Comparison of ENCODE assay signal across 8 cellular contexts in the genomic region with DNA sequence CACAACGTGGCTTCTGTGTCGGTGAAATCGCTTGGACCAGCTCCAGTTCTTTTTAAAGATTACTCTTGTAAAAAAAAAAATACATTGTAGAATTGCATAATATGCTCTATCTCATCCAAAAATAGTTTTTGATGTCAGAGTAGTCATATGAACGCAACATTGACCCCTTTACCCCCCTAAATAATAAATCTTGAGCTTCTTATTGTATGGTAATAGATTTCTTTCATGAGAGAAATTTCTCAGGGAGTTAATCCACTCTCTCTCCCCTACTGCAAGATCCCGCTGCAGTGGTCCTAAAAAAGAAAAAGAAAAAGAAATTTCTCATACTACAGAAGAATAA. TPM values are rescaled to one million over a fixed set of nuclear protein-coding genes. Genes with fewer than 3 reads are reported as not detected.
DNase-seq lines count a peak whose midpoint lies in the region; ATAC-seq and TF ChIP-seq lines count a peak whose summit lies in the region.

No MANE protein-coding gene starts in this region.

- 9% methylated on average over 5 of the region's 5 CpGs for WGBS in prostate gland

- H3K4me3 ChIP-seq in fibroblast of pulmonary artery (replicated peaks; ENCODE audit: low read depth, low read length) (peak overlapping the region; percentile 61), prostate gland (peak overlapping the region; percentile 27 to 37)

- DNase-seq in Calu3 = no peak
- no peak for DNase-seq in fibroblast of pulmonary artery (ENCODE audit: low read depth)
- DNase-seq in prostate gland (ENCODE audit: low spot score) = no peak
- no peak for DNase-seq in germinal center (ENCODE audit: low spot score)
- DNase-seq in AML-193 (lab: John Stamatoyannopoulos, UW) = no peak
- DNase-seq in GOT3 (lab: John Stamatoyannopoulos, UW) = no peak
- no peak for DNase-seq in DMS 273 (lab: John Stamatoyannopoulos, UW; ENCODE audit: unreplicated experiment)

- no peaks in the 10 kb centered on the region for H3K9me3 Mint-ChIP-seq in Calu3 (ENCODE audit: low read depth, unreplicated experiment)

- no peaks in the 10 kb centered on the region for H3K9me3 ChIP-seq in prostate gland

- TF ChIP-seq POLR2A in prostate gland (IDR thresholded peaks at IDR 0.05) = no peak

- peak overlapping the region; percentile 68 for H3K27ac Mint-ChIP-seq in Calu3 (ENCODE audit: unreplicated experiment)

- no peaks in the 10 kb centered on the region for H3K36me3 ChIP-seq in prostate gland

- intact Hi-C loops in Calu3 (cut with micrococcal nuclease; ENCODE audit: unreplicated experiment) (loop anchor here (2.0 to 10.0 kb wide), 2 partner anchors 52 to 122 kb away; no protein-coding TSS in a partner anchor), prostate gland (cut with DNase I) (no loop called here)

- peaks cover 36% of the 10 kb centered on the region for H3K27me3 Mint-ChIP-seq in Calu3 (ENCODE audit: unreplicated experiment)

- H3K4me1 ChIP-seq in prostate gland (replicated peaks) = no peaks in the 10 kb centered on the region

- peaks cover 4% of the 10 kb centered on the region for H3K27me3 ChIP-seq in prostate gland (replicated peaks; ENCODE audit: insufficient read depth)

- CTCF ChIA-PET in Calu3 (lab: Charles Lee) = interaction anchor here (0.9 to 2.2 kb wide), 5 partner anchors 12 to 55 kb away, joined by 3 to 20 read pairs (median 6); a partner anchor contains a TSS

- BruUV-seq in Calu3 (replicated peaks; lab: Mats Ljungman, UMichigan) = no TSS peak

- H3K4me1 Mint-ChIP-seq in Calu3 (ENCODE audit: low read depth, unreplicated experiment) = peaks cover 20% of the 10 kb centered on the region

- peak overlapping the region; percentile 86 for H3K4me3 Mint-ChIP-seq in Calu3 (ENCODE audit: low read depth, unreplicated experiment)

- peaks cover 22% of the 10 kb centered on the region for H3K36me3 Mint-ChIP-seq in Calu3 (ENCODE audit: insufficient read depth, unreplicated experiment)

- no peak overlapping the region for H3K27ac ChIP-seq in prostate gland

- TF ChIP-seq CTCF in Calu3 (IDR thresholded peaks at IDR 0.05; ENCODE audit: unreplicated experiment) (no peak), fibroblast of pulmonary artery (IDR thresholded peaks at IDR 0.05; ENCODE audit: low read length, missing control alignments) (no peak), prostate gland (IDR thresholded peaks at IDR 0.05) (no peak)

- ATAC-seq in SK-N-SH treated with all-trans-retinoic acid at 6 μM for 48 hours = peak; percentile 1; the same call in 2 of the 3 replicates

TF ChIP-seq in SK-N-SH treated with all-trans-retinoic acid at 6 μM for 48 hours, 23 proteins besides CTCF, POLR2A, EP300 and RAD21:
- TF ChIP-seq, protein P1, sequence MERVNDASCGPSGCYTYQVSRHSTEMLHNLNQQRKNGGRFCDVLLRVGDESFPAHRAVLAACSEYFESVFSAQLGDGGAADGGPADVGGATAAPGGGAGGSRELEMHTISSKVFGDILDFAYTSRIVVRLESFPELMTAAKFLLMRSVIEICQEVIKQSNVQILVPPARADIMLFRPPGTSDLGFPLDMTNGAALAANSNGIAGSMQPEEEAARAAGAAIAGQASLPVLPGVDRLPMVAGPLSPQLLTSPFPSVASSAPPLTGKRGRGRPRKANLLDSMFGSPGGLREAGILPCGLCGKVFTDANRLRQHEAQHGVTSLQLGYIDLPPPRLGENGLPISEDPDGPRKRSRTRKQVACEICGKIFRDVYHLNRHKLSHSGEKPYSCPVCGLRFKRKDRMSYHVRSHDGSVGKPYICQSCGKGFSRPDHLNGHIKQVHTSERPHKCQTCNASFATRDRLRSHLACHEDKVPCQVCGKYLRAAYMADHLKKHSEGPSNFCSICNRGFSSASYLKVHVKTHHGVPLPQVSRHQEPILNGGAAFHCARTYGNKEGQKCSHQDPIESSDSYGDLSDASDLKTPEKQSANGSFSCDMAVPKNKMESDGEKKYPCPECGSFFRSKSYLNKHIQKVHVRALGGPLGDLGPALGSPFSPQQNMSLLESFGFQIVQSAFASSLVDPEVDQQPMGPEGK (CRISPR knock-in tag; IDR thresholded peaks at IDR 0.05; ENCODE audit: borderline replicate concordance) = no peak
- TF ChIP-seq ZFP30 (CRISPR knock-in tag; IDR thresholded peaks at IDR 0.05) (no peak), ZFP3 (CRISPR knock-in tag; IDR thresholded peaks at IDR 0.05) (no peak), GLIS3 (CRISPR knock-in tag; IDR thresholded peaks at IDR 0.05) (no peak), BACH2 (CRISPR knock-in tag; IDR thresholded peaks at IDR 0.05; ENCODE audit: borderline replicate concordance) (no peak), ZNF565 (CRISPR knock-in tag; conservative IDR thresholded peaks at IDR 0.05; ENCODE audit: low read depth) (no peak), ISL1 (CRISPR knock-in tag; IDR thresholded peaks at IDR 0.05) (no peak), ESRRG (CRISPR knock-in tag; IDR thresholded peaks at IDR 0.05) (no peak), ZNF8 (CRISPR knock-in tag; IDR thresholded peaks at IDR 0.05) (no peak), TOX (CRISPR knock-in tag; IDR thresholded peaks at IDR 0.05; ENCODE audit: borderline replicate concordance) (no peak), SNAI2 (CRISPR knock-in tag; IDR thresholded peaks at IDR 0.05) (no peak), ZC3H10 (CRISPR knock-in tag; IDR thresholded peaks at IDR 0.05) (no peak), OSR1 (CRISPR knock-in tag; IDR thresholded peaks at IDR 0.05) (no peak), TCF4 (CRISPR knock-in tag; IDR thresholded peaks at IDR 0.05; ENCODE audit: borderline replicate concordance) (no peak)
- TF ChIP-seq, protein P2, sequence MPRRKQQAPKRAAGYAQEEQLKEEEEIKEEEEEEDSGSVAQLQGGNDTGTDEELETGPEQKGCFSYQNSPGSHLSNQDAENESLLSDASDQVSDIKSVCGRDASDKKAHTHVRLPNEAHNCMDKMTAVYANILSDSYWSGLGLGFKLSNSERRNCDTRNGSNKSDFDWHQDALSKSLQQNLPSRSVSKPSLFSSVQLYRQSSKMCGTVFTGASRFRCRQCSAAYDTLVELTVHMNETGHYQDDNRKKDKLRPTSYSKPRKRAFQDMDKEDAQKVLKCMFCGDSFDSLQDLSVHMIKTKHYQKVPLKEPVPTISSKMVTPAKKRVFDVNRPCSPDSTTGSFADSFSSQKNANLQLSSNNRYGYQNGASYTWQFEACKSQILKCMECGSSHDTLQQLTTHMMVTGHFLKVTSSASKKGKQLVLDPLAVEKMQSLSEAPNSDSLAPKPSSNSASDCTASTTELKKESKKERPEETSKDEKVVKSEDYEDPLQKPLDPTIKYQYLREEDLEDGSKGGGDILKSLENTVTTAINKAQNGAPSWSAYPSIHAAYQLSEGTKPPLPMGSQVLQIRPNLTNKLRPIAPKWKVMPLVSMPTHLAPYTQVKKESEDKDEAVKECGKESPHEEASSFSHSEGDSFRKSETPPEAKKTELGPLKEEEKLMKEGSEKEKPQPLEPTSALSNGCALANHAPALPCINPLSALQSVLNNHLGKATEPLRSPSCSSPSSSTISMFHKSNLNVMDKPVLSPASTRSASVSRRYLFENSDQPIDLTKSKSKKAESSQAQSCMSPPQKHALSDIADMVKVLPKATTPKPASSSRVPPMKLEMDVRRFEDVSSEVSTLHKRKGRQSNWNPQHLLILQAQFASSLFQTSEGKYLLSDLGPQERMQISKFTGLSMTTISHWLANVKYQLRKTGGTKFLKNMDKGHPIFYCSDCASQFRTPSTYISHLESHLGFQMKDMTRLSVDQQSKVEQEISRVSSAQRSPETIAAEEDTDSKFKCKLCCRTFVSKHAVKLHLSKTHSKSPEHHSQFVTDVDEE (CRISPR knock-in tag; IDR thresholded peaks at IDR 0.05) = no peak
- TF ChIP-seq, protein P3, sequence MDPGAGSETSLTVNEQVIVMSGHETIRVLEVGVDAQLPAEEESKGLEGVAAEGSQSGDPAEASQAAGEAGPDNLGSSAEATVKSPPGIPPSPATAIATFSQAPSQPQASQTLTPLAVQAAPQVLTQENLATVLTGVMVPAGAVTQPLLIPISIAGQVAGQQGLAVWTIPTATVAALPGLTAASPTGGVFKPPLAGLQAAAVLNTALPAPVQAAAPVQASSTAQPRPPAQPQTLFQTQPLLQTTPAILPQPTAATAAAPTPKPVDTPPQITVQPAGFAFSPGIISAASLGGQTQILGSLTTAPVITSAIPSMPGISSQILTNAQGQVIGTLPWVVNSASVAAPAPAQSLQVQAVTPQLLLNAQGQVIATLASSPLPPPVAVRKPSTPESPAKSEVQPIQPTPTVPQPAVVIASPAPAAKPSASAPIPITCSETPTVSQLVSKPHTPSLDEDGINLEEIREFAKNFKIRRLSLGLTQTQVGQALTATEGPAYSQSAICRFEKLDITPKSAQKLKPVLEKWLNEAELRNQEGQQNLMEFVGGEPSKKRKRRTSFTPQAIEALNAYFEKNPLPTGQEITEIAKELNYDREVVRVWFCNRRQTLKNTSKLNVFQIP (CRISPR knock-in tag; IDR thresholded peaks at IDR 0.05; ENCODE audit: borderline replicate concordance, low read depth) = no peak
- TF ChIP-seq, protein P4, sequence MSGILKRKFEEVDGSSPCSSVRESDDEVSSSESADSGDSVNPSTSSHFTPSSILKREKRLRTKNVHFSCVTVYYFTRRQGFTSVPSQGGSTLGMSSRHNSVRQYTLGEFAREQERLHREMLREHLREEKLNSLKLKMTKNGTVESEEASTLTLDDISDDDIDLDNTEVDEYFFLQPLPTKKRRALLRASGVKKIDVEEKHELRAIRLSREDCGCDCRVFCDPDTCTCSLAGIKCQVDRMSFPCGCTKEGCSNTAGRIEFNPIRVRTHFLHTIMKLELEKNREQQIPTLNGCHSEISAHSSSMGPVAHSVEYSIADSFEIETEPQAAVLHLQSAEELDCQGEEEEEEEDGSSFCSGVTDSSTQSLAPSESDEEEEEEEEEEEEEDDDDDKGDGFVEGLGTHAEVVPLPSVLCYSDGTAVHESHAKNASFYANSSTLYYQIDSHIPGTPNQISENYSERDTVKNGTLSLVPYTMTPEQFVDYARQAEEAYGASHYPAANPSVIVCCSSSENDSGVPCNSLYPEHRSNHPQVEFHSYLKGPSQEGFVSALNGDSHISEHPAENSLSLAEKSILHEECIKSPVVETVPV (CRISPR knock-in tag; IDR thresholded peaks at IDR 0.05) = no peak

RNA-seq across cellular contexts. Expression of a gene that starts 50.2 kb away (rescaled TPM):
- total RNA-seq in Calu3 (2022) = 3.6 and 4.0 TPM in 2 replicates
- total RNA-seq in prostate gland = 10 to 100 TPM in 1 of 2 donors, 1 to 10 TPM in 1; 5.9 to 12.8 TPM

RNA-seq across cellular contexts. Expression of a gene that starts 54.5 kb away (rescaled TPM):
- total RNA-seq in Calu3 (2022) (127 and 132 TPM in 2 replicates), prostate gland (100 to 1,000 TPM; 137 to 164 TPM)
